In genomic region chr5:841531-842401, GRCh38 we compare ENCODE assay signal across 10 cellular contexts. TPM values are rescaled to one million over a fixed set of nuclear protein-coding genes. Genes with fewer than 3 reads are reported as not detected.
A peak's percentile ranks its signal among the peaks of the same experiment; 100 is the strongest.
DNase-seq lines count a peak whose midpoint lies in the region; TF ChIP-seq lines count a peak whose summit lies in the region.
"Not testable (repeated sequence)": the region's sequence is repeated elsewhere in the genome, so short reads cannot be mapped to it uniquely, and the experiment has no call there.
"Had no signal": no experiment of that assay in that cellular context is flagged by ENCODE, and none has a peak within 500 bp of the region (broad histone marks: within the 10 kb centered on the region; RNA-seq: fewer than 3 reads in every experiment).

No MANE protein-coding gene starts in this region.

- DNase-seq in 8988T (peak; percentile 38), H4 (ENCODE audit: low spot score) (peak; percentile 29), WERI-Rb-1 (peak; percentile 5), activated gamma-delta T cell treated with Interleukin-2 at 50 U/mL for 16 hours (peak; percentile 2), endodermal cell (peak; percentile 36), islet precursor cell (peak; percentile 53)
- DNase-seq in neural progenitor cell (ENCODE audit: low spot score) = not testable (repeated sequence)
- peak; percentile 1 for DNase-seq in stimulated activated CD4-positive, alpha-beta T cell treated with anti-CD3 and anti-CD28 coated beads, Interleukin-1b, Interleukin-23, amount 100 ng/mL, for 48 hours

- H3K79me2 ChIP-seq in neural progenitor cell (ENCODE audit: low read depth) = not testable (repeated sequence)

- not testable (repeated sequence) for H3K9me3 ChIP-seq in WERI-Rb-1 (ENCODE audit: severe bottlenecking); endodermal cell (ENCODE audit: control insufficient read depth, low read length); neural progenitor cell (ENCODE audit: low read depth)

- H3K27ac Mint-ChIP-seq in endodermal cell = peak overlapping the region; percentile 52
- peak overlapping the region; percentile 12 for H3K27ac Mint-ChIP-seq in neural progenitor cell

- 88 to 90% methylated on average over 5 to 12 of the region's 15 CpGs for WGBS in endodermal cell (ENCODE audit: insufficient coverage in 1 of 2, insufficient read length in 1 of 2), 2 experiments

- not testable (repeated sequence) for H3K27me3 Mint-ChIP-seq in endodermal cell (ENCODE audit: insufficient read depth)
- peaks cover 11% of the 10 kb centered on the region for H3K27me3 Mint-ChIP-seq in neural progenitor cell (ENCODE audit: insufficient read depth, low read depth)

- H2AFZ ChIP-seq in neural progenitor cell (replicated peaks) = not testable (repeated sequence)

- not testable (repeated sequence) for H3K27ac ChIP-seq in WERI-Rb-1; endodermal cell (ENCODE audit: low read depth, low read length); neural progenitor cell

- H3K4me3 ChIP-seq in WERI-Rb-1 (ENCODE audit: low read depth, low read length); endodermal cell (ENCODE audit: low read length); neural progenitor cell: not testable (repeated sequence)

- not testable (repeated sequence) for H3K9me3 Mint-ChIP-seq in endodermal cell, neural progenitor cell

- H3K4me3 Mint-ChIP-seq in endodermal cell, neural progenitor cell: not testable (repeated sequence)

- H3K9ac ChIP-seq in endodermal cell (ENCODE audit: extremely low read depth, low read length, poor library complexity, severe bottlenecking); neural progenitor cell: not testable (repeated sequence)

- not testable (repeated sequence) for H3K36me3 ChIP-seq in WERI-Rb-1; endodermal cell (ENCODE audit: control insufficient read depth, insufficient read depth, low read length); neural progenitor cell

- not testable (repeated sequence) for H3K4me1 Mint-ChIP-seq in endodermal cell, neural progenitor cell

- not testable (repeated sequence) for H3K36me3 Mint-ChIP-seq in endodermal cell (ENCODE audit: low read depth); neural progenitor cell

- H4K20me1 ChIP-seq in neural progenitor cell (ENCODE audit: low read depth) = not testable (repeated sequence)

- H3K27me3 ChIP-seq in WERI-Rb-1 (ENCODE audit: insufficient read depth, low read depth, severe bottlenecking); endodermal cell (ENCODE audit: control insufficient read depth, insufficient read depth, low read length, poor library complexity, severe bottlenecking); neural progenitor cell: not testable (repeated sequence)

- H3K4me2 ChIP-seq in neural progenitor cell = not testable (repeated sequence)

- not testable (repeated sequence) for H3F3A ChIP-seq in neural progenitor cell (ENCODE audit: low read depth)

- TF ChIP-seq CTCF in WERI-Rb-1 (IDR thresholded peaks at IDR 0.05; ENCODE audit: low read depth, low read length); endodermal cell (conservative IDR thresholded peaks at IDR 0.05); neural progenitor cell (IDR thresholded peaks at IDR 0.05): not testable (repeated sequence)

- H3K4me1 ChIP-seq in endodermal cell (ENCODE audit: control insufficient read depth, insufficient read depth, low read length) = not testable (repeated sequence)
- peaks cover 11% of the 10 kb centered on the region for H3K4me1 ChIP-seq in neural progenitor cell

RNA-seq across cellular contexts. Expression of gene ZDHHC11, which starts 9.0 kb away (rescaled TPM):
- total RNA-seq in H4 (2014; rRNA removed; shearing (Covaris generic)) = 0.50 and 2.0 TPM in 2 replicates
- total RNA-seq in endodermal cell (10 to 100 TPM; 10.6 to 28.9 TPM), neural progenitor cell (ENCODE audit: low replicate concordance) (0.92 and 9.5 TPM in 2 replicates)
- polyA plus RNA-seq in endodermal cell (2013, experiment 1 of 2) = 8.4 TPM
- 10.4 TPM for polyA plus RNA-seq in endodermal cell (2013, experiment 2 of 2)

RNA-seq across cellular contexts. Expression of gene BRD9, which starts 50.8 kb away (rescaled TPM):
- total RNA-seq in H4 (2014; rRNA removed; shearing (Covaris generic)) = 16.7 and 17.4 TPM in 2 replicates
- total RNA-seq in endodermal cell (10 to 100 TPM; 58.2 to 67.9 TPM), neural progenitor cell (ENCODE audit: low replicate concordance) (37.5 and 45.1 TPM in 2 replicates)
- 48.1 TPM for polyA plus RNA-seq in endodermal cell (2013, experiment 1 of 2)
- 43.1 TPM for polyA plus RNA-seq in endodermal cell (2013, experiment 2 of 2)

RNA-seq across cellular contexts. Expression of gene TRIP13, which starts 50.9 kb away (rescaled TPM):
- 52.1 and 54.2 TPM in 2 replicates for total RNA-seq in H4 (2014; rRNA removed; shearing (Covaris generic))
- total RNA-seq in endodermal cell (10 to 100 TPM; 21.9 to 32.4 TPM), neural progenitor cell (ENCODE audit: low replicate concordance) (32.3 and 32.6 TPM in 2 replicates)
- 31.7 TPM for polyA plus RNA-seq in endodermal cell (2013, experiment 1 of 2)
- polyA plus RNA-seq in endodermal cell (2013, experiment 2 of 2) = 31.8 TPM

RNA-seq across cellular contexts. Expression of gene ZDHHC11B, which starts 57.2 kb away (rescaled TPM):
- total RNA-seq in H4 (2014; rRNA removed; shearing (Covaris generic)) = 0.19 and 0.35 TPM in 2 replicates
- total RNA-seq in endodermal cell = 1 to 10 TPM in 1 of 2 donors, under 1 TPM in 1; 0.75 to 1.3 TPM
- 2.3 TPM for polyA plus RNA-seq in endodermal cell (2013, experiment 1 of 2)
- polyA plus RNA-seq in endodermal cell (2013, experiment 2 of 2) = 1.9 TPM
- total RNA-seq in neural progenitor cell (ENCODE audit: low replicate concordance) = 0.25 and 0.60 TPM in 2 replicates
- total RNA-seq: T-helper 1 cell treated with Interleukin-12 subunit alpha and Interleukin-12 subunit beta and Interleukin-4 antibody, amounts not matched to agents 30 ng/mL and 1 ng/mL, for 36 hours had no signal
- polyA plus RNA-seq: SK-N-SH had no signal
